27 cellular contexts compared by ENCODE assay signal in genomic region chr10:44308935-44309334, GRCh38.
"Had no signal": no experiment of that assay in that cellular context is flagged by ENCODE, and none has a peak within 500 bp of the region (broad histone marks: within the 10 kb centered on the region; RNA-seq: fewer than 3 reads in every experiment).

No MANE protein-coding gene starts in this region.

- H3K27me3 ChIP-seq: colonic mucosa, foreskin keratinocyte, gastroesophageal sphincter, heart left ventricle, hepatocyte, ovary, right lobe of liver, transverse colon, upper lobe of right lung had no signal

- ATAC-seq: esophagus mucosa; foreskin keratinocyte; gastroesophageal sphincter; heart left ventricle; left cardiac atrium; lower lobe of right lung; naive thymus-derived CD8-positive, alpha-beta T cell; right lobe of liver; stimulated activated naive CD8-positive, alpha-beta T cell treated with anti-CD3 and anti-CD28 coated beads, Interleukin-15, amount 100 ng/mL, for 72 hours; upper lobe of right lung had no signal

- H3K27ac Mint-ChIP-seq: dendritic cell treated with granulocyte-macrophage colony-stimulating factor and Interleukin-4, amounts not matched to agents 40 ng/mL and 50 ng/mL, for 4 days; endodermal cell; naive thymus-derived CD8-positive, alpha-beta T cell; stimulated activated naive CD8-positive, alpha-beta T cell treated with anti-CD3 and anti-CD28 coated beads, Interleukin-15, amount 100 ng/mL, for 72 hours had no signal

- H3K4me3 ChIP-seq: colonic mucosa, gastroesophageal sphincter, heart left ventricle, hepatocyte, left ventricle myocardium inferior, lower lobe of right lung, ovary, right lobe of liver, suprapubic skin, transverse colon, upper lobe of right lung had no signal

- H3K27ac ChIP-seq: colonic mucosa, epithelial cell of prostate, foreskin keratinocyte, left ventricle myocardium inferior, lower lobe of right lung, ovary, right lobe of liver, suprapubic skin, upper lobe of right lung had no signal

- H3K4me1 ChIP-seq: foreskin keratinocyte, upper lobe of right lung had no signal

- H3K9me3 ChIP-seq: colonic mucosa, gastroesophageal sphincter, heart left ventricle, lower lobe of right lung, ovary, right lobe of liver, suprapubic skin, transverse colon, upper lobe of right lung had no signal

- H3K4me3 Mint-ChIP-seq: dendritic cell treated with granulocyte-macrophage colony-stimulating factor and Interleukin-4, amounts not matched to agents 40 ng/mL and 50 ng/mL, for 4 days; endodermal cell; neural crest cell; stimulated activated naive CD8-positive, alpha-beta T cell treated with anti-CD3 and anti-CD28 coated beads, Interleukin-15, amount 100 ng/mL, for 72 hours had no signal

- H3K36me3 ChIP-seq: colonic mucosa, gastroesophageal sphincter, heart left ventricle, left ventricle myocardium inferior, lower lobe of right lung, ovary, right lobe of liver, suprapubic skin, transverse colon, upper lobe of right lung had no signal

- DNase-seq: central memory CD4-positive, alpha-beta T cell; colonic mucosa; effector CD8-positive, alpha-beta T cell; endodermal cell; foreskin keratinocyte; heart left ventricle; left cardiac atrium; left ventricle myocardium inferior; lower lobe of right lung; naive thymus-derived CD8-positive, alpha-beta T cell; ovary; right lobe of liver; small intestine; stimulated activated CD4-positive, alpha-beta T cell treated with anti-CD3 and anti-CD28 coated beads, Interleukin-15, amount 100 ng/mL, for 24 hours; stimulated activated CD4-positive, alpha-beta T cell treated with anti-CD3 and anti-CD28 coated beads, Interleukin-2, amount 100 ng/mL, for 48 hours; stimulated activated CD8-positive, alpha-beta memory T cell treated with anti-CD3 and anti-CD28 coated beads, Interleukin-4, amount 100 ng/mL, for 48 hours; stimulated activated naive CD4-positive, alpha-beta T cell; stimulated activated naive CD8-positive, alpha-beta T cell treated with anti-CD3 and anti-CD28 coated beads, Interleukin-15, amount 100 ng/mL, for 72 hours; transverse colon; upper lobe of right lung had no signal
